ENCODE assay signal across 1 cellular context in genomic region chr3:105793040-105793439, GRCh38.
TF ChIP-seq lines count a peak whose summit lies in the region.

No MANE protein-coding gene starts in this region.

TF ChIP-seq in H1, 55 proteins besides CTCF, POLR2A, EP300 and RAD21 (continued from another document):
- TF ChIP-seq HDAC6 (IDR thresholded peaks at IDR 0.05; ENCODE audit: low read depth, low read length) (no peak), ZNF274 (IDR thresholded peaks at IDR 0.05; ENCODE audit: borderline replicate concordance, extremely low read depth, low read length) (no peak), CHD1 (IDR thresholded peaks at IDR 0.05; ENCODE audit: low read depth, low read length) (no peak), EZH2 (IDR thresholded peaks at IDR 0.05; ENCODE audit: low read depth, low read length, severe bottlenecking) (no peak), BRCA1 (IDR thresholded peaks at IDR 0.05; ENCODE audit: low read depth, low read length) (no peak), SIRT6 (IDR thresholded peaks at IDR 0.05; ENCODE audit: low read length) (no peak), USF2 (IDR thresholded peaks at IDR 0.05; ENCODE audit: low read length) (no peak)
